ENCODE assay signal across 3 cellular contexts in the genomic region with DNA sequence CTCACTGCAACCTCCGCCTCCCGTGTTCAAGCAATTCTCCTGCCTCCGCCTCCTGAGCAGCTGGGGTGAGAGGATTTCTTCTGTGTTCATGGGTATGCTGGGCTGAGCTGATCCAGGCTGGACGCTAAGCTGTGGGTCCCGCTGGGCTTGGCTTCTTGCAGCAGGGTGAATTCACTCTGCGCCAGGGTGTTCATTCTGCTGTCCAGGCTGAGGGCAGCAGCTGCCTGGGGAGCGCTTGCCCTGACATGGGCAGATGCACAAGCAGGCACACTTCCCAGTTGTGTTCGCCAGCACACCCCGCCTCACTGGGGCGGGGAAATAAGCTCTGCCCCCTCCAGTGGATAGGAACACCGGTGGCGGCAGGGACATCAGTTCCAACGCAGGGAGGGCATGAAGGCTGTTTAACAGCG.
TF ChIP-seq lines count a peak whose summit lies in the region.

No MANE protein-coding gene starts in this region.

TF ChIP-seq in K562, 482 proteins besides CTCF, POLR2A, EP300 and RAD21:
- peak; percentile 40; the same call in 1 of the 2 replicates for TF ChIP-seq RBFOX2 (IDR thresholded peaks at IDR 0.05; ENCODE audit: low read depth, low read length)
- TF ChIP-seq POLR2G (IDR thresholded peaks at IDR 0.05; ENCODE audit: low read depth, low read length): peak; percentile 42; the same call in 1 of the 2 replicates
- no peak for TF ChIP-seq ZFP36 (IDR thresholded peaks at IDR 0.05; ENCODE audit: low read depth, low read length, partially characterized antibody)

TF ChIP-seq in HepG2, 621 proteins besides CTCF, POLR2A, EP300 and RAD21:
- TF ChIP-seq ZNF576 (CRISPR knock-in tag; IDR thresholded peaks at IDR 0.05) (no peak), RNF2 (conservative IDR thresholded peaks at IDR 0.05; ENCODE audit: low read depth) (no peak), ZBTB38 (CRISPR knock-in tag; IDR thresholded peaks at IDR 0.05) (peak; percentile 63; the same call in 1 of the 2 replicates), SRSF9 (IDR thresholded peaks at IDR 0.05; ENCODE audit: borderline replicate concordance, insufficient read depth, low read depth, low read length, poor library complexity, severe bottlenecking) (no peak), SMAD1 (CRISPR knock-in tag; IDR thresholded peaks at IDR 0.05; ENCODE audit: borderline replicate concordance, low read depth) (no peak), PRDM4 (CRISPR knock-in tag; IDR thresholded peaks at IDR 0.05; ENCODE audit: borderline replicate concordance) (no peak)
- TF ChIP-seq, protein P1, sequence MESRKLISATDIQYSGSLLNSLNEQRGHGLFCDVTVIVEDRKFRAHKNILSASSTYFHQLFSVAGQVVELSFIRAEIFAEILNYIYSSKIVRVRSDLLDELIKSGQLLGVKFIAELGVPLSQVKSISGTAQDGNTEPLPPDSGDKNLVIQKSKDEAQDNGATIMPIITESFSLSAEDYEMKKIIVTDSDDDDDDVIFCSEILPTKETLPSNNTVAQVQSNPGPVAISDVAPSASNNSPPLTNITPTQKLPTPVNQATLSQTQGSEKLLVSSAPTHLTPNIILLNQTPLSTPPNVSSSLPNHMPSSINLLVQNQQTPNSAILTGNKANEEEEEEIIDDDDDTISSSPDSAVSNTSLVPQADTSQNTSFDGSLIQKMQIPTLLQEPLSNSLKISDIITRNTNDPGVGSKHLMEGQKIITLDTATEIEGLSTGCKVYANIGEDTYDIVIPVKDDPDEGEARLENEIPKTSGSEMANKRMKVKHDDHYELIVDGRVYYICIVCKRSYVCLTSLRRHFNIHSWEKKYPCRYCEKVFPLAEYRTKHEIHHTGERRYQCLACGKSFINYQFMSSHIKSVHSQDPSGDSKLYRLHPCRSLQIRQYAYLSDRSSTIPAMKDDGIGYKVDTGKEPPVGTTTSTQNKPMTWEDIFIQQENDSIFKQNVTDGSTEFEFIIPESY (CRISPR knock-in tag; IDR thresholded peaks at IDR 0.05): peak; percentile 56; the same call in 1 of the 2 replicates
TF ChIP-seq in HepG2: peak in this region for 2.

TF ChIP-seq in SK-N-SH treated with all-trans-retinoic acid at 6 μM for 48 hours, 23 proteins besides CTCF, POLR2A, EP300 and RAD21:
- TF ChIP-seq TCF4 (CRISPR knock-in tag; IDR thresholded peaks at IDR 0.05; ENCODE audit: borderline replicate concordance) (no peak), ZFP30 (CRISPR knock-in tag; IDR thresholded peaks at IDR 0.05) (no peak), ARNTL (CRISPR knock-in tag; IDR thresholded peaks at IDR 0.05; ENCODE audit: borderline replicate concordance, low read depth) (no peak), CSRNP3 (CRISPR knock-in tag; IDR thresholded peaks at IDR 0.05) (no peak), ZNF565 (CRISPR knock-in tag; conservative IDR thresholded peaks at IDR 0.05; ENCODE audit: low read depth) (no peak), OSR1 (CRISPR knock-in tag; IDR thresholded peaks at IDR 0.05) (no peak), ZC3H10 (CRISPR knock-in tag; IDR thresholded peaks at IDR 0.05) (no peak), ESRRG (CRISPR knock-in tag; IDR thresholded peaks at IDR 0.05) (no peak), GLIS3 (CRISPR knock-in tag; IDR thresholded peaks at IDR 0.05) (no peak), SNAI2 (CRISPR knock-in tag; IDR thresholded peaks at IDR 0.05) (no peak), ISL1 (CRISPR knock-in tag; IDR thresholded peaks at IDR 0.05) (no peak), CSDC2 (CRISPR knock-in tag; IDR thresholded peaks at IDR 0.05) (no peak), ZNF8 (CRISPR knock-in tag; IDR thresholded peaks at IDR 0.05) (no peak), PATZ1 (CRISPR knock-in tag; IDR thresholded peaks at IDR 0.05; ENCODE audit: borderline replicate concordance) (no peak), ZFP3 (CRISPR knock-in tag; IDR thresholded peaks at IDR 0.05) (no peak), TSHZ2 (CRISPR knock-in tag; IDR thresholded peaks at IDR 0.05) (no peak)
- TF ChIP-seq, protein P2, sequence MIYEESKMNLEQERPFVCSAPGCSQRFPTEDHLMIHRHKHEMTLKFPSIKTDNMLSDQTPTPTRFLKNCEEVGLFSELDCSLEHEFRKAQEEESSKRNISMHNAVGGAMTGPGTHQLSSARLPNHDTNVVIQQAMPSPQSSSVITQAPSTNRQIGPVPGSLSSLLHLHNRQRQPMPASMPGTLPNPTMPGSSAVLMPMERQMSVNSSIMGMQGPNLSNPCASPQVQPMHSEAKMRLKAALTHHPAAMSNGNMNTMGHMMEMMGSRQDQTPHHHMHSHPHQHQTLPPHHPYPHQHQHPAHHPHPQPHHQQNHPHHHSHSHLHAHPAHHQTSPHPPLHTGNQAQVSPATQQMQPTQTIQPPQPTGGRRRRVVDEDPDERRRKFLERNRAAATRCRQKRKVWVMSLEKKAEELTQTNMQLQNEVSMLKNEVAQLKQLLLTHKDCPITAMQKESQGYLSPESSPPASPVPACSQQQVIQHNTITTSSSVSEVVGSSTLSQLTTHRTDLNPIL (CRISPR knock-in tag; IDR thresholded peaks at IDR 0.05; ENCODE audit: low read depth): no peak
- TF ChIP-seq, protein P3, sequence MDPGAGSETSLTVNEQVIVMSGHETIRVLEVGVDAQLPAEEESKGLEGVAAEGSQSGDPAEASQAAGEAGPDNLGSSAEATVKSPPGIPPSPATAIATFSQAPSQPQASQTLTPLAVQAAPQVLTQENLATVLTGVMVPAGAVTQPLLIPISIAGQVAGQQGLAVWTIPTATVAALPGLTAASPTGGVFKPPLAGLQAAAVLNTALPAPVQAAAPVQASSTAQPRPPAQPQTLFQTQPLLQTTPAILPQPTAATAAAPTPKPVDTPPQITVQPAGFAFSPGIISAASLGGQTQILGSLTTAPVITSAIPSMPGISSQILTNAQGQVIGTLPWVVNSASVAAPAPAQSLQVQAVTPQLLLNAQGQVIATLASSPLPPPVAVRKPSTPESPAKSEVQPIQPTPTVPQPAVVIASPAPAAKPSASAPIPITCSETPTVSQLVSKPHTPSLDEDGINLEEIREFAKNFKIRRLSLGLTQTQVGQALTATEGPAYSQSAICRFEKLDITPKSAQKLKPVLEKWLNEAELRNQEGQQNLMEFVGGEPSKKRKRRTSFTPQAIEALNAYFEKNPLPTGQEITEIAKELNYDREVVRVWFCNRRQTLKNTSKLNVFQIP (CRISPR knock-in tag; IDR thresholded peaks at IDR 0.05; ENCODE audit: borderline replicate concordance, low read depth): no peak
